Comparison of ENCODE assay signal across 15 cellular contexts in the genomic region with DNA sequence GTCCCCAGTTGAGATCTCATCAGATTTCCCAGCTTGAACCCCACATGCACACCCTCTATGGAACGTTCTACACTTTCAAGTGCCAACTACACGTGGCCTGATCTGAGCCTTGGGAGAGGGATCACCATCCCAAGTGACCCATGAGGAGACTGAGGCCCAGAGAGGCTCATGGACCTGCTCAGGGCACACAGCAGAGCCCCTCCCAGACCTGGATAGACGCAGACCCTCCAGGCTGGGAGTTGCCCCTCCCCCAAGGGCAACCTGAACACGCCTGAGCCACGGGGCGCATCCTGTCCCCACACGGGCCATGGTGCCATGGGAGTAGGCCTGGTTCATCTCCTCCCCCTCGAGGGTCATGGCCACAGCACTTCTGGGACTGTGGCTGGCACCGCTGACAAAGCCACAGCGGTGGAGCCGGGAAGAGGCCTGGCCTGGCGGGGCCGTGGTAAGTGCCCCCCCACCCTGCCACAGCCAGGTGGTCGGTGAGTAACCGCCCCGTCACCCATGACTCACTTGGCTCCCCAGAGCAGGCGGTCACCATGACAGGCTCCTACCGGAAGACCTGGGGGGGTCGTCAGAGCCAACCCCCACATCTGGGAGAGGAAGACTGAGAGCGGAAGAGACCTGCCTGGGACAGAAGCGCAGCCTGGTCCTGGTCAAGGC. TPM values are rescaled to one million over a fixed set of nuclear protein-coding genes. Genes with fewer than 3 reads are reported as not detected.
DNase-seq lines count a peak whose midpoint lies in the region; FAIRE-seq and TF ChIP-seq lines count a peak whose summit lies in the region.
"Had no signal": no experiment of that assay in that cellular context is flagged by ENCODE, and none has a peak within 500 bp of the region (broad histone marks: within the 10 kb centered on the region; RNA-seq: fewer than 3 reads in every experiment).

No MANE protein-coding gene starts in this region.

- H3K4me3 ChIP-seq in epithelial cell of esophagus (ENCODE audit: low read length) (no peak overlapping the region), smooth muscle cell (no peak overlapping the region), small intestine (ENCODE audit: low read depth in 1 of 2, low read length in 2 of 2) (no peak overlapping the region)
- H3K4me3 ChIP-seq: gastroesophageal sphincter had no signal

- H3K79me2 ChIP-seq in smooth muscle cell (ENCODE audit: low read depth): no peaks in the 10 kb centered on the region

- H3K9me3 Mint-ChIP-seq in activated T-cell treated with anti-CD3 and anti-CD28 coated beads, Interleukin-2, amount 50 U/mL, for 24 hours: no peaks in the 10 kb centered on the region
- H3K9me3 Mint-ChIP-seq: central memory CD8-positive, alpha-beta T cell; T-helper 2 cell treated with Interferon-gamma antibody and Interleukin-4, amounts not matched to agents 5 μg/mL and 100 μg/mL, for 36 hours had no signal

- H3K4me2 ChIP-seq in smooth muscle cell: no peak overlapping the region

- no peaks in the 10 kb centered on the region for H3F3A ChIP-seq in smooth muscle cell (ENCODE audit: low read depth)

- TF ChIP-seq CTCF in epithelial cell of esophagus (IDR thresholded peaks at IDR 0.05; ENCODE audit: insufficient read depth, low read depth, low read length, missing control alignments) (no peak), smooth muscle cell (IDR thresholded peaks at IDR 0.05; ENCODE audit: borderline replicate concordance, insufficient read depth, poor library complexity, severe bottlenecking) (no peak)

- FAIRE-seq in small intestine (lab: Jason Lieb, UNC): no peak

- peak; percentile 25 for DNase-seq in activated T-cell treated with anti-CD3 and anti-CD28 coated beads for 48 hours (ENCODE audit: low read depth)
- DNase-seq in activated T-cell treated with anti-CD3 and anti-CD28 coated beads, Interleukin-2, amount 50 U/mL, for 24 hours: no peak
- DNase-seq in NCI-H226: peak; percentile 67
- peak; percentile 91 for DNase-seq in epithelial cell of esophagus (ENCODE audit: low read depth)
- no peak for DNase-seq in smooth muscle cell (lab: John Stamatoyannopoulos, UW; ENCODE audit: unreplicated experiment)
- DNase-seq in D341Med (ENCODE audit: low spot score): no peak
- DNase-seq in stimulated activated CD4-positive, alpha-beta T cell treated with anti-CD3 and anti-CD28 coated beads, Interleukin-4, amount 100 ng/mL, for 24 hours: no peak
- DNase-seq in small intestine: no peak
- DNase-seq: activated CD8-positive, alpha-beta memory T cell treated with anti-CD3 and anti-CD28 coated beads, Interleukin-2, amount 50 U/mL, for 48 hours; NCI-H146 had no signal

- peaks cover 2% of the 10 kb centered on the region for H3K4me1 Mint-ChIP-seq in activated T-cell treated with anti-CD3 and anti-CD28 coated beads, Interleukin-2, amount 50 U/mL, for 24 hours (ENCODE audit: low read depth)
- H3K4me1 Mint-ChIP-seq: central memory CD8-positive, alpha-beta T cell had no signal

- no peaks in the 10 kb centered on the region for H3K9me3 ChIP-seq in smooth muscle cell (replicated peaks; ENCODE audit: low read depth)
- no peaks in the 10 kb centered on the region for H3K9me3 ChIP-seq in small intestine (ENCODE audit: control insufficient read depth, low read depth)
- H3K9me3 ChIP-seq: gastroesophageal sphincter had no signal

- H3K4me3 Mint-ChIP-seq in activated T-cell treated with anti-CD3 and anti-CD28 coated beads, Interleukin-2, amount 50 U/mL, for 24 hours: no peak overlapping the region
- H3K4me3 Mint-ChIP-seq: central memory CD8-positive, alpha-beta T cell; T-helper 2 cell treated with Interferon-gamma antibody and Interleukin-4, amounts not matched to agents 5 μg/mL and 100 μg/mL, for 36 hours had no signal

- H3K27me3 ChIP-seq in smooth muscle cell (ENCODE audit: low read depth) (peaks cover 41% of the 10 kb centered on the region), small intestine (ENCODE audit: control insufficient read depth in 2 of 2, insufficient read depth in 2 of 2, low read length in 2 of 2) (peaks cover 12 to 33% of the 10 kb centered on the region in 2 donors)

- H3K27ac ChIP-seq in smooth muscle cell (ENCODE audit: low read depth) (peak overlapping the region; percentile 44), small intestine (ENCODE audit: low read depth in 1 of 2, low read length in 1 of 2) (no peak overlapping the region)
- H3K27ac ChIP-seq: gastroesophageal sphincter, HL-60 had no signal

- no peaks in the 10 kb centered on the region for H3K36me3 Mint-ChIP-seq in activated T-cell treated with anti-CD3 and anti-CD28 coated beads, Interleukin-2, amount 50 U/mL, for 24 hours (ENCODE audit: low read depth)

- H2AFZ ChIP-seq in smooth muscle cell (ENCODE audit: low read depth): no peak overlapping the region

- H4K20me1 ChIP-seq in smooth muscle cell (ENCODE audit: low read depth): no peaks in the 10 kb centered on the region

- peaks cover 28% of the 10 kb centered on the region for H3K4me1 ChIP-seq in smooth muscle cell (ENCODE audit: low read depth)
- no peaks in the 10 kb centered on the region for H3K4me1 ChIP-seq in small intestine (ENCODE audit: control insufficient read depth in 2 of 2, insufficient read depth in 1 of 2, low read depth in 1 of 2, low read length in 1 of 2)

- H3K27me3 Mint-ChIP-seq in activated T-cell treated with anti-CD3 and anti-CD28 coated beads, Interleukin-2, amount 50 U/mL, for 24 hours: peaks cover 64% of the 10 kb centered on the region

- H3K36me3 ChIP-seq in smooth muscle cell (ENCODE audit: low read depth) (no peaks in the 10 kb centered on the region), small intestine (ENCODE audit: control insufficient read depth in 2 of 2, insufficient read depth in 2 of 2, low read length in 2 of 2) (no peaks in the 10 kb centered on the region)
- H3K36me3 ChIP-seq: gastroesophageal sphincter had no signal

- WGBS in smooth muscle cell (ENCODE audit: low lambda C conversion rate): 80% methylated on average over 21 of the region's 21 CpGs
- 72 to 79% (median 78%) methylated on average over 20 to 21 of the region's 21 CpGs for WGBS in small intestine, 3 donors

- no peak overlapping the region for H3K9ac ChIP-seq in smooth muscle cell (ENCODE audit: low read depth)

- no peak overlapping the region for H3K27ac Mint-ChIP-seq in activated T-cell treated with anti-CD3 and anti-CD28 coated beads, Interleukin-2, amount 50 U/mL, for 24 hours
- H3K27ac Mint-ChIP-seq: T-helper 2 cell treated with Interferon-gamma antibody and Interleukin-4, amounts not matched to agents 5 μg/mL and 100 μg/mL, for 36 hours had no signal

RNA-seq across cellular contexts. Expression of a gene that starts 8.1 kb away (rescaled TPM):
- 0.45 and 1.6 TPM in 2 replicates for total RNA-seq in smooth muscle cell
- polyA plus RNA-seq in smooth muscle cell: 0.69 and 3.2 TPM in 2 replicates
- polyA plus RNA-seq in small intestine: under 1 TPM in 2 of 3 donors, not detected in 1; 0.03 to 0.22 TPM
- total RNA-seq: posterior vena cava had no signal

Comparison
In these comparisons a context has a peak if more than half of its experiments do, and no peak if none do; other contexts are left out.
1. DNase-seq: peak in activated T-cell treated with anti-CD3 and anti-CD28 coated beads for 48 hours (single experiment), NCI-H226 (single experiment) and epithelial cell of esophagus (single experiment); none in activated T-cell treated with anti-CD3 and anti-CD28 coated beads, Interleukin-2, amount 50 U/mL, for 24 hours (single experiment), smooth muscle cell (single experiment), D341Med (single experiment), stimulated activated CD4-positive, alpha-beta T cell treated with anti-CD3 and anti-CD28 coated beads, Interleukin-4, amount 100 ng/mL, for 24 hours (single experiment) and small intestine (single experiment).